5 cellular contexts compared by ENCODE assay signal in the genomic region with DNA sequence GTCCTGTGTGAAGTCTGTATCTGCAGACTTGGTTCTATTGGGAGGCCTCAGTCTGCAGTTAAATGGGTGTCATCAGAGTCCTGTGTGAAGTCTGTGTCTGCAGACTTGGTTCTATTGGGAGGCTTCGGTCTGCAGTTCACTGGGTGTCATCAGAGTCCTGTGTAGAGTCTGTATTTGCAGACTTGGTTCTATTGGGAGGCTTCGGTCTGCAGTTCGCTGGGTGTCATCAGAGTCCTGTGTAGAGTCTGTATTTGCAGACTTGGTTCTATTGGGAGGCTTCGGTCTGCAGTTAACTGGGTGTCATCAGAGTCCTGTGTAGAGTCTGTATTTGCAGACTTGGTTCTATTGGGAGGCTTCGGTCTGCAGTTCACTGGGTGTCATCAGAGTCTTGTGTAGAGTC.
DNase-seq lines count a peak whose midpoint lies in the region; ATAC-seq, FAIRE-seq and TF ChIP-seq lines count a peak whose summit lies in the region.
"Not testable (repeated sequence)": the region's sequence is repeated elsewhere in the genome, so short reads cannot be mapped to it uniquely, and the experiment has no call there.

No MANE protein-coding gene starts in this region.

- not testable (repeated sequence) for ATAC-seq in HepG2, right lobe of liver

- intact Hi-C loops in dorsolateral prefrontal cortex (cut with DNase I): loop anchor here (5.0 to 10.0 kb wide), 4 partner anchors 37 to 181 kb away; no protein-coding TSS in a partner anchor
- intact Hi-C loops in HepG2 (cut with micrococcal nuclease; ENCODE audit: unreplicated experiment); right lobe of liver (cut with DNase I): not testable (repeated sequence)

- TF ChIP-seq CTCF in dorsolateral prefrontal cortex (IDR thresholded peaks at IDR 0.05 in 54 of 56, conservative IDR thresholded peaks at IDR 0.05 in 2 of 56; ENCODE audit: low read depth in 1 of 56, partially characterized antibody in 56 of 56): peak in 2 of 56 donors; percentile 4 to 10
- peak; percentile 36; the same call in 1 of the 2 replicates for TF ChIP-seq CTCF in HepG2 (CRISPR knock-in tag; IDR thresholded peaks at IDR 0.05)
- not testable (repeated sequence) for TF ChIP-seq CTCF in right lobe of liver (IDR thresholded peaks at IDR 0.05)

- H3K79me2 ChIP-seq in HepG2 (ENCODE audit: insufficient read depth, low read length): not testable (repeated sequence)

- not testable (repeated sequence) for FAIRE-seq in HepG2 (lab: Jason Lieb, UNC)

- TF ChIP-seq RAD21 in HepG2 (CRISPR knock-in tag; IDR thresholded peaks at IDR 0.05): not testable (repeated sequence)

- CTCF ChIA-PET in HepG2 (lab: Yijun Ruan, JAX; ENCODE audit: low intra/inter-chr PET ratio, low total read pairs): not testable (repeated sequence)

- POLR2A ChIA-PET in HepG2 (lab: Yijun Ruan, JAX): not testable (repeated sequence)

- TF ChIP-seq POLR2A in HepG2 (IDR thresholded peaks at IDR 0.05; ENCODE audit: insufficient read depth in 1 of 2, low read depth in 2 of 2, low read length in 2 of 2); right lobe of liver (IDR thresholded peaks at IDR 0.05): not testable (repeated sequence)

- not testable (repeated sequence) for H2AFZ ChIP-seq in HepG2 (ENCODE audit: low read length)

- peak in 7 of 61 donors; percentile 19 to 38 (median 25) for DNase-seq in caudate nucleus (lab: John Stamatoyannopoulos, UW)
- peak in 2 of 10 donors; percentile 31 to 44 for DNase-seq in dorsolateral prefrontal cortex
- peak; percentile 24 for DNase-seq in HepG2 (ENCODE audit: low spot score)
- not testable (repeated sequence) for DNase-seq in right lobe of liver

- peaks cover 41% of the 10 kb centered on the region for H3K4me1 ChIP-seq in HepG2 (ENCODE audit: insufficient read depth, low read length)
- peaks cover 0 to 32% (median 11%) of the 10 kb centered on the region in 4 donors for H3K4me1 ChIP-seq in right lobe of liver

- not testable (repeated sequence) for H3K36me3 ChIP-seq in HepG2 (replicated peaks in 1 of 2; ENCODE audit: control insufficient read depth in 1 of 2, insufficient read depth in 2 of 2, low read length in 2 of 2); right lobe of liver

- H3K4me2 ChIP-seq in HepG2 (ENCODE audit: low read depth, low read length): peak overlapping the region; percentile 47

- H3K9me3 ChIP-seq in HepG2 (ENCODE audit: low read length); right lobe of liver: not testable (repeated sequence)

- H3K27ac ChIP-seq in caudate nucleus (ENCODE audit: low read depth, low read length) (peak overlapping the region; percentile 44), dorsolateral prefrontal cortex (peak overlapping the region in 56 of 59 donors; percentile 1 to 89 (median 70)), HepG2 (ENCODE audit: extremely low read length, insufficient read depth, low read length) (peak overlapping the region; percentile 33), right lobe of liver (peak overlapping the region in 2 of 3 donors; percentile 21 to 59), temporal lobe (ENCODE audit: low read depth, low read length) (peak overlapping the region; percentile 87)

- in situ Hi-C loops in HepG2 (cut with HindIII; ENCODE audit: extremely low pct_ligation_motif_present, low pct_unique_long_range_greater_than_20kb): not testable (repeated sequence)

- not testable (repeated sequence) for H3K9ac ChIP-seq in HepG2 (ENCODE audit: insufficient read depth, low read depth, low read length)

- not testable (repeated sequence) for TF ChIP-seq EP300 in HepG2 (IDR thresholded peaks at IDR 0.05; ENCODE audit: low read depth in 2 of 2, low read length in 2 of 2); HepG2 (CRISPR knock-in tag; IDR thresholded peaks at IDR 0.05; ENCODE audit: borderline replicate concordance)

- not testable (repeated sequence) for H3K27me3 ChIP-seq in dorsolateral prefrontal cortex; HepG2 (ENCODE audit: control insufficient read depth in 1 of 2, insufficient read depth in 2 of 2, low read length in 2 of 2); right lobe of liver

- not testable (repeated sequence) for BruUV-seq in HepG2 (replicated peaks; lab: Mats Ljungman, UMichigan)

- H4K20me1 ChIP-seq in HepG2 (ENCODE audit: insufficient read depth, low read length): not testable (repeated sequence)

- H3K4me3 ChIP-seq in dorsolateral prefrontal cortex, right lobe of liver: not testable (repeated sequence)
- H3K4me3 ChIP-seq in HepG2 (replicated peaks in 1 of 3; ENCODE audit: insufficient read depth in 1 of 3, low read depth in 2 of 3, low read length in 3 of 3): peak overlapping the region in 1 of 3 experiments; percentile 5; a peak in 1 of 6 replicates

- WGBS in HepG2 (ENCODE audit: low lambda C conversion rate): 0% methylated on average over 1 of the region's 5 CpGs
- 10% methylated on average over 3 of the region's 5 CpGs for WGBS in right lobe of liver (ENCODE audit: insufficient coverage, low coverage, low lambda C conversion rate, missing lambda C conversion rate)

TF ChIP-seq in HepG2, 621 proteins besides CTCF, POLR2A, EP300 and RAD21:
- TF ChIP-seq SMC3 (IDR thresholded peaks at IDR 0.05; ENCODE audit: low read length): peak; percentile 33
- TF ChIP-seq ZNF629 (CRISPR knock-in tag; conservative IDR thresholded peaks at IDR 0.05): 0 out of 2 replicates have a peak, but pooled peaks have one; percentile 9
TF ChIP-seq in HepG2: peak in this region for 2; not testable (repeated sequence) for 619.

Comparison
In these comparisons a context has a peak if more than half of its experiments do, and no peak if none do; other contexts are left out.
1. H3K27ac ChIP-seq: peak in every context shown above with its lines; median percentile 87 in temporal lobe; 70 in dorsolateral prefrontal cortex; 44 in caudate nucleus; 40 in right lobe of liver; 33 in HepG2.